Comparison of ENCODE assay signal across 8 cellular contexts in the genomic region with DNA sequence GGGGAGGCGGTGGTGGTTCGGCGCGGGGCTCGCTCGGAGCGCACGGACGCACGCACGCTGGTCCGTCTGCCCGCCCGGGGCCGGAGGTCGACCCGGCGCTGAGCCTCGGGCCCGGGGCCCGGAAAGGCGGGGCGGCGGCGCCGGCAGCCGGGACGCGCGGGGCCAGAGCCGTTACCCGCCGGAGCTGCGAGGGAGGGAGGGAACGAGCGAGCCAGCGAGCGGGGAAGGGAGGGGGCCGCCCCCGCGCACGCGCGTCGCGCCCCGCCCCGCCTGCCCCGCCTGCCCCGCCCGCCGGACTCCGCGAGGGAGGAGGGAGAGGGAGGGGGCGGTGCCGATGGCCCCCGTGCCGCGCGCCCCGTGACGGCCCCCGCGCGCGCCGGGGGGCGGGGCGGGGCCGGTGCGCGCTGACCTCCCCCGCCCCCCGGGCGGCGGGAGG. TPM values are rescaled to one million over a fixed set of nuclear protein-coding genes. Genes with fewer than 3 reads are reported as not detected.
DNase-seq lines count a peak whose midpoint lies in the region; ATAC-seq and TF ChIP-seq lines count a peak whose summit lies in the region.

No MANE protein-coding gene starts in this region.

- peak overlapping the region; percentile 31 to 99 (median 98) for H3K27ac ChIP-seq in gastroesophageal sphincter
- no peak overlapping the region for H3K27ac ChIP-seq in osteoblast (ENCODE audit: low read depth, low read length)
- H3K27ac ChIP-seq in transverse colon, result peak overlapping the region; percentile 91 to 99 (median 92)

- H4K20me1 ChIP-seq in osteoblast (ENCODE audit: insufficient read depth, low read length), result peaks cover 50% of the 10 kb centered on the region

- peak; percentile 55 to 88 for TF ChIP-seq POLR2A in gastroesophageal sphincter (IDR thresholded peaks at IDR 0.05)
- TF ChIP-seq POLR2A in transverse colon (IDR thresholded peaks at IDR 0.05), result no peak

- no peak overlapping the region for H2AFZ ChIP-seq in osteoblast (ENCODE audit: low read length)

- TF ChIP-seq CTCF in gastroesophageal sphincter (IDR thresholded peaks at IDR 0.05) (peak in 1 of 4 experiments; percentile 10), osteoblast (IDR thresholded peaks at IDR 0.05; ENCODE audit: extremely low read depth, low read depth, low read length) (no peak), transverse colon (IDR thresholded peaks at IDR 0.05) (no peak)

- in situ Hi-C loops in transverse colon (cut with MboI; ENCODE audit: low pct_ligation_motif_present in 1 of 4, low pct_unique_long_range_greater_than_20kb in 1 of 4, low sequenced_read_pairs in 3 of 4), result no loop called here

- H3K4me3 ChIP-seq in gastroesophageal sphincter, result peak overlapping the region; percentile 38 to 68
- H3K4me3 ChIP-seq in osteoblast (ENCODE audit: insufficient read depth, low read length), result peak overlapping the region; percentile 66
- peak overlapping the region in 3 of 4 donors; percentile 49 to 73 (median 53) for H3K4me3 ChIP-seq in transverse colon

- no CpG with 5 or more reads among the region's 76 CpGs for WGBS in gastroesophageal sphincter (ENCODE audit: low coverage in 1 of 2), 2 donors
- 0% methylated on average over 24 of the region's 76 CpGs; no CpG with 5 or more reads in 1 of the 2 donors for WGBS in transverse colon (ENCODE audit: low coverage in 1 of 2), 2 donors

- H3K36me3 ChIP-seq in gastroesophageal sphincter (peaks cover 0 to 24% of the 10 kb centered on the region in 2 donors), osteoblast (ENCODE audit: insufficient read depth, low read length) (peaks cover 24% of the 10 kb centered on the region), transverse colon (peaks cover 0 to 3% (median 1%) of the 10 kb centered on the region in 4 donors)

- intact Hi-C loops in transverse colon (cut with DNase I; ENCODE audit: low total_unique reads), result no loop called here

- peaks cover 56% of the 10 kb centered on the region for H3K79me2 ChIP-seq in osteoblast (ENCODE audit: insufficient read depth, low read length)

- no peak overlapping the region for H3K4me2 ChIP-seq in osteoblast (ENCODE audit: insufficient read depth, low read length)

- H3K9me3 ChIP-seq in gastroesophageal sphincter, result no peaks in the 10 kb centered on the region
- H3K9me3 ChIP-seq in osteoblast (ENCODE audit: low read depth, low read length), result no peaks in the 10 kb centered on the region
- no peaks in the 10 kb centered on the region for H3K9me3 ChIP-seq in transverse colon

- TF ChIP-seq EP300 in gastroesophageal sphincter (IDR thresholded peaks at IDR 0.05) (no peak), transverse colon (IDR thresholded peaks at IDR 0.05; ENCODE audit: low read depth) (no peak)

- H3K4me1 ChIP-seq in gastroesophageal sphincter, result peaks cover 0 to 72% (median 49%) of the 10 kb centered on the region in 3 donors
- peaks cover 54% of the 10 kb centered on the region for H3K4me1 ChIP-seq in osteoblast (ENCODE audit: insufficient read depth, low read length)
- H3K4me1 ChIP-seq in transverse colon, result peaks cover 43 to 67% (median 58%) of the 10 kb centered on the region in 4 donors

- DNase-seq in COR-L47 (lab: John Stamatoyannopoulos, UW) (peak; percentile 75), NOMO-1 treated with dmso at 0.1 percent for 144 hours (lab: John Stamatoyannopoulos, UW; ENCODE audit: unreplicated experiment) (peak; percentile 69), osteoblast (ENCODE audit: insufficient read length, low spot score, missing footprints) (peak; percentile 100), transverse colon (peak; percentile 89)
- peak; percentile 79 for DNase-seq in activated effector memory CD4-positive, alpha-beta T cell treated with Interleukin-2 at 50 U/mL for 16 hours

- H3K27me3 ChIP-seq in gastroesophageal sphincter (no peaks in the 10 kb centered on the region), osteoblast (ENCODE audit: insufficient read depth, low read length) (no peaks in the 10 kb centered on the region), transverse colon (no peaks in the 10 kb centered on the region)

- ATAC-seq in GM19324 (IDR thresholded peaks at IDR 0.05; ENCODE audit: low FRiP score, unreplicated experiment) (peak; percentile 51), HG03439 (IDR thresholded peaks at IDR 0.05; ENCODE audit: unreplicated experiment) (peak; percentile 30), gastroesophageal sphincter (peak; percentile 63)

RNA-seq across cellular contexts. Expression of a gene that starts 15.0 kb away (rescaled TPM):
- total RNA-seq in gastroesophageal sphincter, result 10 to 100 TPM; 31.4 to 69.4 (median 49.0) TPM
- total RNA-seq in osteoblast, result 33.6 and 39.1 TPM in 2 replicates
- total RNA-seq in transverse colon, result 10 to 100 TPM; 35.1 to 96.5 (median 43.6) TPM

RNA-seq across cellular contexts. Expression of a gene that starts 17.8 kb away (rescaled TPM):
- under 1 TPM in 1 of 4 donors, not detected in 3; 0.93 TPM for total RNA-seq in gastroesophageal sphincter
- 0.36 and 0.59 TPM in 2 replicates for total RNA-seq in osteoblast
- total RNA-seq in transverse colon, result under 1 TPM in 2 of 4 donors, not detected in 2; 0.41 to 0.79 TPM

RNA-seq across cellular contexts. Expression of a gene that starts 18.3 kb away (rescaled TPM):
- total RNA-seq in gastroesophageal sphincter (10 to 100 TPM in 1 of 4 donors, 1 to 10 TPM in 2, under 1 TPM in 1; 0.93 to 13.6 (median 5.8) TPM), osteoblast (18.3 and 23.2 TPM in 2 replicates), transverse colon (10 to 100 TPM in 3 of 4 donors, not detected in 1; 16.7 to 35.2 (median 24.4) TPM)

RNA-seq across cellular contexts. Expression of a gene that starts 29.0 kb away (rescaled TPM):
- total RNA-seq in gastroesophageal sphincter (under 1 TPM in 1 of 4 donors, not detected in 3; 0.27 TPM), osteoblast (not detected in 2 replicates), transverse colon (not detected)

RNA-seq across cellular contexts. Expression of a gene that starts 29.2 kb away (rescaled TPM):
- total RNA-seq in gastroesophageal sphincter (10 to 100 TPM; 28.4 to 46.4 (median 39.9) TPM), osteoblast (31.8 and 44.8 TPM in 2 replicates), transverse colon (10 to 100 TPM; 20.9 to 67.3 (median 30.5) TPM)
